ENCODE assay signal across 10 cellular contexts in the genomic region with DNA sequence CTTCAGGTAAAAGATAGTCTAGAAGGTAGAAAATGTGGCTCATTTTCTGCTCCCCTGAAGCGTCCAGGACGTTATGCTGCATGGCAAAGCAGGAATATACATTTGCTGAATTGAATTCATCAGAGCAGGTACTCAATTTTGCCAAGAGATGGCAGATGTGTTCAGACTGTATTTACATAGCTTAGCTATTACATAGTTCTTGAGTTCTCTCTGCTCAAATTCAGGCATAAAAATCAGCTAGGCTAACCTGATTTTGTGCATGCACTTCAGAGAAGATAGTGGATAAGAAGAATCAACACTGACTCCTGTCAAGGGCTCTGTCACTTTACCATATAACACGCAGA.
DNase-seq lines count a peak whose midpoint lies in the region; ATAC-seq and TF ChIP-seq lines count a peak whose summit lies in the region.
"Had no signal": no experiment of that assay in that cellular context is flagged by ENCODE, and none has a peak within 500 bp of the region (broad histone marks: within the 10 kb centered on the region; RNA-seq: fewer than 3 reads in every experiment).

No MANE protein-coding gene starts in this region.

- no peaks in the 10 kb centered on the region for H3K9me3 ChIP-seq in sigmoid colon
- H3K9me3 ChIP-seq: gastrocnemius medialis had no signal

- WGBS in sigmoid colon, 2 donors: 34 to 63% methylated on average over 3 of the region's 3 CpGs

- peaks cover 0 to 11% (median 9%) of the 10 kb centered on the region in 4 donors for H3K4me1 ChIP-seq in sigmoid colon
- H3K4me1 ChIP-seq: gastrocnemius medialis had no signal

- no peak for TF ChIP-seq POLR2A in sigmoid colon (IDR thresholded peaks at IDR 0.05)

- DNase-seq in DMS153 treated with DMSO at 0.1 percent for 48 hours (lab: John Stamatoyannopoulos, UW; ENCODE audit: unreplicated experiment) (peak; percentile 8), DMS153 (lab: John Stamatoyannopoulos, UW) (no peak), NCI-H69 (lab: John Stamatoyannopoulos, UW) (peak; percentile 60), epithelial cell of proximal tubule (ENCODE audit: low read depth) (no peak), sigmoid colon (no peak), SKM-1 (lab: John Stamatoyannopoulos, UW; ENCODE audit: unreplicated experiment) (no peak)
- DNase-seq: gastrocnemius medialis, KG1 had no signal

- peak; percentile 23 for TF ChIP-seq CTCF in epithelial cell of proximal tubule (conservative IDR thresholded peaks at IDR 0.05; ENCODE audit: low read depth, low read length)
- no peak for TF ChIP-seq CTCF in sigmoid colon (IDR thresholded peaks at IDR 0.05)

- TF ChIP-seq EP300 in sigmoid colon (IDR thresholded peaks at IDR 0.05): no peak

- H3K4me3 ChIP-seq in epithelial cell of proximal tubule (ENCODE audit: low read depth, low read length): no peak overlapping the region
- no peak overlapping the region for H3K4me3 ChIP-seq in sigmoid colon
- H3K4me3 ChIP-seq: gastrocnemius medialis had no signal

- H3K27ac ChIP-seq in sigmoid colon: peak overlapping the region in 3 of 4 donors; percentile 1 to 27 (median 23)
- H3K27ac ChIP-seq: gastrocnemius medialis had no signal

- intact Hi-C loops in sigmoid colon (cut with DNase I): no loop called here

- H3K27me3 ChIP-seq in sigmoid colon: no peaks in the 10 kb centered on the region
- H3K27me3 ChIP-seq: gastrocnemius medialis had no signal

- no peaks in the 10 kb centered on the region for H3K36me3 ChIP-seq in sigmoid colon
- H3K36me3 ChIP-seq: gastrocnemius medialis had no signal

- no peak for ATAC-seq in HG02840 (IDR thresholded peaks at IDR 0.05; ENCODE audit: low FRiP score, unreplicated experiment)
- ATAC-seq in GM19328 (IDR thresholded peaks at IDR 0.05; ENCODE audit: unreplicated experiment): no peak
- ATAC-seq: gastrocnemius medialis had no signal

Comparison
In these comparisons a context has a peak if more than half of its experiments do, and no peak if none do; other contexts are left out.
1. DNase-seq: peak in DMS153 treated with DMSO at 0.1 percent for 48 hours (single experiment) and NCI-H69 (single experiment); none in DMS153 (single experiment), epithelial cell of proximal tubule (single experiment), sigmoid colon (single experiment) and SKM-1 (single experiment).